8 cellular contexts compared by ENCODE assay signal in the genomic region with DNA sequence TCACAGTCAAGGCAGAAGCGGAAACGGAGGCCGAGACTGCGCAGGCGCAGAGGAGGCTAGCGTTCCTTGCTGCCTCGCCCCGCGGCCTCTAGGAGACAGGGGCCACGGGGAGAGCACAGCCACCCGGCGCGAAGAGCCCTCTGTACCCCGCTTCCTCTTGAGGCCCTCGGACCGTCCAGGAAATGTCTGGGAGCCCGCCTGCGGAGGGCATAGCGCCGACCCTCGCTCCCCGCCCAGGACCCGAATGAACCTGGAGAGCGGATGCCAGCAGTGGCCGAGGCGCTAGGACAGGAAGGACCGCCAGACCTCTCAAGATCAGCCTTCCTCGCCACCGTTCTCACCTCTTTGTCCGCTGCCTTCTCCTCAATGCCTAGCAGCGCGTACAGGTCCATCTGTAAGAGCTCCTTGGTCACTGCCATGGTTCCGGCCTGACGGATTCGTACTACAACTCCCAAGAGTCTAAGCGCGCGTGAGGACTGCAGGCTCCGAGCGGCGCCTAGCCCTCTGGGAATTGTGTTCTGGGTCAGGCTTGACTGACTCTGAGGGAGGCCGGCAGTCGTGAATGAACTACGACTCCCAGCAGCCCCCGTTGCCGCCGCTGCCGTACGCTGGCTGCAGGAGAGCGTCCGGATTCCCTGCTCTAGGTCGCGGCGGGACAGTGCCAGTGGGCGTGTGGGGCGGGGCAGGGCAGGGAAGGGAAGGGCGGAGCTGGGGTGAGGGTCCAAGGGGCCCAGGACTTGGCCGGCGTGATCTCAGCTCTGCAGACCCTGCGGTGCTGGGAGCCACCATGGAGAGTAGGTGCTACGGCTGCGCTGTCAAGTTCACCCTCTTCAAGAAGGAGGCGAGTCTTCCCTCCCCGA. TPM values are rescaled to one million over a fixed set of nuclear protein-coding genes. Genes with fewer than 3 reads are reported as not detected.
DNase-seq lines count a peak whose midpoint lies in the region; ATAC-seq and TF ChIP-seq lines count a peak whose summit lies in the region.

A gene with protein sequence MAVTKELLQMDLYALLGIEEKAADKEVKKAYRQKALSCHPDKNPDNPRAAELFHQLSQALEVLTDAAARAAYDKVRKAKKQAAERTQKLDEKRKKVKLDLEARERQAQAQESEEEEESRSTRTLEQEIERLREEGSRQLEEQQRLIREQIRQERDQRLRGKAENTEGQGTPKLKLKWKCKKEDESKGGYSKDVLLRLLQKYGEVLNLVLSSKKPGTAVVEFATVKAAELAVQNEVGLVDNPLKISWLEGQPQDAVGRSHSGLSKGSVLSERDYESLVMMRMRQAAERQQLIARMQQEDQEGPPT (minus strand): TSS at position 446 of the 860 bp plus-strand sequence. CDS start 27 bp downstream, at position 419.
A gene with protein sequence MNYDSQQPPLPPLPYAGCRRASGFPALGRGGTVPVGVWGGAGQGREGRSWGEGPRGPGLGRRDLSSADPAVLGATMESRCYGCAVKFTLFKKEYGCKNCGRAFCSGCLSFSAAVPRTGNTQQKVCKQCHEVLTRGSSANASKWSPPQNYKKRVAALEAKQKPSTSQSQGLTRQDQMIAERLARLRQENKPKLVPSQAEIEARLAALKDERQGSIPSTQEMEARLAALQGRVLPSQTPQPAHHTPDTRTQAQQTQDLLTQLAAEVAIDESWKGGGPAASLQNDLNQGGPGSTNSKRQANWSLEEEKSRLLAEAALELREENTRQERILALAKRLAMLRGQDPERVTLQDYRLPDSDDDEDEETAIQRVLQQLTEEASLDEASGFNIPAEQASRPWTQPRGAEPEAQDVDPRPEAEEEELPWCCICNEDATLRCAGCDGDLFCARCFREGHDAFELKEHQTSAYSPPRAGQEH (plus strand): TSS at position 62 of the 860 bp plus-strand sequence. CDS start 501 bp downstream, at position 563.

- intact Hi-C loops in testis (cut with DNase I; ENCODE audit: low total_unique reads) = no loop called here

- H3K4me3 ChIP-seq in testis = peak within 1 kb of the TSS; percentile 84 to 100

- TF ChIP-seq CTCF in GM10266 (IDR thresholded peaks at IDR 0.05; ENCODE audit: control insufficient read depth, insufficient read depth, low read depth, missing control alignments) = no peak
- no peak for TF ChIP-seq CTCF in omental fat pad (IDR thresholded peaks at IDR 0.05)
- peak in 1 of 3 experiments; percentile 16 for TF ChIP-seq CTCF in testis (IDR thresholded peaks at IDR 0.05)

- no peaks in the 10 kb centered on the region for H3K9me3 ChIP-seq in testis

- H3K27ac Mint-ChIP-seq in activated naive CD4-positive, alpha-beta T cell treated with anti-CD3 and anti-CD28 coated beads, Interleukin-2, amount 50 U/mL, for 72 hours = peak within 1 kb of the TSS; percentile 92 to 99

- peak within 1 kb of the TSS; percentile 87 to 97 for H3K27ac ChIP-seq in testis

- 0 to 1% methylated on average over 20 to 64 of the region's 64 CpGs for WGBS in testis, 2 donors

- peaks cover 9% of the 10 kb centered on the region for H3K4me1 ChIP-seq in testis

- peak; percentile 87 for ATAC-seq in HG02610 (IDR thresholded peaks at IDR 0.05; ENCODE audit: unreplicated experiment)
- ATAC-seq in activated naive CD4-positive, alpha-beta T cell treated with anti-CD3 and anti-CD28 coated beads, Interleukin-2, amount 50 U/mL, for 72 hours = peak; percentile 94 to 98
- ATAC-seq in omental fat pad (ENCODE audit: low FRiP score) = peak; percentile 100

- H3K9me3 Mint-ChIP-seq in activated naive CD4-positive, alpha-beta T cell treated with anti-CD3 and anti-CD28 coated beads, Interleukin-2, amount 50 U/mL, for 72 hours = no peaks in the 10 kb centered on the region

- TF ChIP-seq POLR2A in testis (IDR thresholded peaks at IDR 0.05) = peak; percentile 10

- H3K36me3 Mint-ChIP-seq in activated naive CD4-positive, alpha-beta T cell treated with anti-CD3 and anti-CD28 coated beads, Interleukin-2, amount 50 U/mL, for 72 hours = peaks cover 0 to 11% of the 10 kb centered on the region in 2 donors

- DNase-seq in GM10266 (ENCODE audit: extremely low spot score) = peak; percentile 86
- DNase-seq in NCI-H1092 treated with DMSO at 0.1 percent for 48 hours (lab: John Stamatoyannopoulos, UW) = peak; percentile 93
- DNase-seq in SKM-1 (lab: John Stamatoyannopoulos, UW; ENCODE audit: unreplicated experiment) = peak; percentile 98
- peak; percentile 91 to 95 for DNase-seq in activated naive CD4-positive, alpha-beta T cell treated with anti-CD3 and anti-CD28 coated beads, Interleukin-2, amount 50 U/mL, for 72 hours (ENCODE audit: low spot score in 2 of 2)
- DNase-seq in glomerular endothelial cell (ENCODE audit: extremely low read depth, low read depth, low spot score) = peak; percentile 83
- DNase-seq in omental fat pad (ENCODE audit: low spot score) = peak; percentile 81
- peak; percentile 99 for DNase-seq in testis

- no peaks in the 10 kb centered on the region for H3K36me3 ChIP-seq in testis (ENCODE audit: low read depth, missing control alignments)

- H3K27me3 ChIP-seq in testis = no peaks in the 10 kb centered on the region

RNA-seq across cellular contexts. Expression of the first gene that starts in this region (rescaled TPM):
- 10 to 100 TPM; 20.2 to 36.1 TPM for total RNA-seq in activated naive CD4-positive, alpha-beta T cell treated with anti-CD3 and anti-CD28 coated beads, Interleukin-2, amount 50 U/mL, for 72 hours
- 15.5 and 19.8 TPM in 2 replicates for total RNA-seq in glomerular endothelial cell
- total RNA-seq in omental fat pad = 10 to 100 TPM in 3 of 4 donors, 1 to 10 TPM in 1; 8.8 to 21.1 (median 17.1) TPM
- 10 to 100 TPM; 11.1 to 21.6 TPM for total RNA-seq in testis
- polyA plus RNA-seq in testis (ENCODE audit: insufficient read depth, low read depth, low replicate concordance) = 22.6 TPM

RNA-seq across cellular contexts. Expression of the second gene that starts in this region (rescaled TPM):
- 10 to 100 TPM; 24.6 to 26.6 TPM for total RNA-seq in activated naive CD4-positive, alpha-beta T cell treated with anti-CD3 and anti-CD28 coated beads, Interleukin-2, amount 50 U/mL, for 72 hours
- total RNA-seq in glomerular endothelial cell = 25.7 and 26.0 TPM in 2 replicates
- 10 to 100 TPM; 13.5 to 29.5 (median 21.1) TPM for total RNA-seq in omental fat pad
- 10 to 100 TPM; 22.4 to 38.2 TPM for total RNA-seq in testis
- 26.3 TPM for polyA plus RNA-seq in testis (ENCODE audit: insufficient read depth, low read depth, low replicate concordance)

Comparison
In these comparisons a context has a peak if more than half of its experiments do, and no peak if none do; other contexts are left out.
1. Peak in every context shown above with its lines: DNase-seq, ATAC-seq, H3K4me3 ChIP-seq and H3K27ac ChIP-seq.